Comparison of ENCODE assay signal across 8 cellular contexts in the genomic region with DNA sequence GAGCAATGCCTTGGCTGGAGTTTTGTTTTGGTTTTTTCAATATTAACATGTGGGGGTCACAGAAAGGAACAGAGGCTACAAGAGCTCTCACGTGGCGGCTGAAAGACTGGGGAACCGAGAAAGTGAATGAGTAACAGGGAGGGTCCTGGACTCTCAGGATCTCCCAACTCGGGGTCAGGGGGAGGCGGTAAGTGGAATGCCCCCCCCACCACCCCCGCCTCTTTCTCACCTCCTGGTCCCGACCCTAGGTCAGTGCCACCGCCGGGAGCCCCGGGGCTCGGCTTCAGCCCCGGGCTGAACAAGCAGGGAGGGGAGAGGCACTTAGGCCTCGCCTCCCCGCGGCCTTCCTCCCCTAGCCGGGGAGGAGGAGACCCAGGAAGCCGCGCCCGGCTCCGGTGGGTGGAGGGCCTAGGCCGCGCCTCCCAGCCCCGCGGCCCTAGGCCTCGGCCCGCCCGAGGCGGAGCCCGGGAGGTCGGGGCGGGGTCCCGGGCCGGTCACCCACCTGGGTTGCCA. TPM values are rescaled to one million over a fixed set of nuclear protein-coding genes. Genes with fewer than 3 reads are reported as not detected.
DNase-seq lines count a peak whose midpoint lies in the region; ATAC-seq and TF ChIP-seq lines count a peak whose summit lies in the region.
"Not testable (repeated sequence)": the region's sequence is repeated elsewhere in the genome, so short reads cannot be mapped to it uniquely, and the experiment has no call there.

No MANE protein-coding gene starts in this region.

- TF ChIP-seq CTCF in GM12864 (IDR thresholded peaks at IDR 0.05; ENCODE audit: low read depth, low read length, missing control alignments); heart right ventricle (IDR thresholded peaks at IDR 0.05); thyroid gland (IDR thresholded peaks at IDR 0.05): not testable (repeated sequence)

- not testable (repeated sequence) for H3K9me3 ChIP-seq in heart right ventricle, thyroid gland

- intact Hi-C loops in heart right ventricle (cut with DNase I); thyroid gland (cut with DNase I): not testable (repeated sequence)

- H3K4me1 ChIP-seq in heart right ventricle: peaks cover 0 to 22% (median 5%) of the 10 kb centered on the region in 9 donors
- H3K4me1 ChIP-seq in thyroid gland: not testable (repeated sequence)

- not testable (repeated sequence) for H3K9me3 Mint-ChIP-seq in T-helper 1 cell treated with Interleukin-12 subunit alpha and Interleukin-12 subunit beta and Interleukin-4 antibody, amounts not matched to agents 30 μg/mL and 1 μg/mL, for 36 hours; activated naive CD8-positive, alpha-beta T cell treated with anti-CD3 and anti-CD28 coated beads for 36 hours

- H3K27ac Mint-ChIP-seq in T-helper 1 cell treated with Interleukin-12 subunit alpha and Interleukin-12 subunit beta and Interleukin-4 antibody, amounts not matched to agents 30 μg/mL and 1 μg/mL, for 36 hours: peak overlapping the region; percentile 88
- peak overlapping the region; percentile 91 for H3K27ac Mint-ChIP-seq in activated naive CD8-positive, alpha-beta T cell treated with anti-CD3 and anti-CD28 coated beads for 36 hours

- DNase-seq in GM12864 (ENCODE audit: low read depth): not testable (repeated sequence)
- DNase-seq in NCI-H1092 (lab: John Stamatoyannopoulos, UW) (peak; percentile 41), heart right ventricle (peak; percentile 80 to 88), pons (ENCODE audit: low spot score) (peak; percentile 39), thyroid gland (peak; percentile 88)
- peak; percentile 89 for DNase-seq in activated naive CD8-positive, alpha-beta T cell treated with anti-CD3 and anti-CD28 coated beads for 36 hours

- not testable (repeated sequence) for H3K27me3 Mint-ChIP-seq in T-helper 1 cell treated with Interleukin-12 subunit alpha and Interleukin-12 subunit beta and Interleukin-4 antibody, amounts not matched to agents 30 μg/mL and 1 μg/mL, for 36 hours (ENCODE audit: low read depth); activated naive CD8-positive, alpha-beta T cell treated with anti-CD3 and anti-CD28 coated beads for 36 hours

- ATAC-seq in HG02678 (IDR thresholded peaks at IDR 0.05; ENCODE audit: unreplicated experiment): peak; percentile 88
- peak; percentile 96 to 98 (median 98) for ATAC-seq in heart right ventricle

- H3K36me3 ChIP-seq in heart right ventricle, thyroid gland: not testable (repeated sequence)

- 1% methylated on average over 16 to 22 of the region's 33 CpGs for WGBS in heart right ventricle, 2 donors
- WGBS in thyroid gland, 2 donors: 0% methylated on average over 6 to 7 of the region's 33 CpGs

- TF ChIP-seq POLR2A in thyroid gland (IDR thresholded peaks at IDR 0.05): not testable (repeated sequence)

- H3K4me3 ChIP-seq in GM12864 (ENCODE audit: low read depth, low read length) (peak overlapping the region; percentile 84), heart right ventricle (peak overlapping the region; percentile 53 to 88 (median 76)), thyroid gland (replicated peaks in 1 of 3) (peak overlapping the region in 2 of 3 donors; percentile 46 to 80)

- H3K4me1 Mint-ChIP-seq in T-helper 1 cell treated with Interleukin-12 subunit alpha and Interleukin-12 subunit beta and Interleukin-4 antibody, amounts not matched to agents 30 μg/mL and 1 μg/mL, for 36 hours (ENCODE audit: low read depth): peaks cover 17% of the 10 kb centered on the region
- peaks cover 17% of the 10 kb centered on the region for H3K4me1 Mint-ChIP-seq in activated naive CD8-positive, alpha-beta T cell treated with anti-CD3 and anti-CD28 coated beads for 36 hours

- H3K27ac ChIP-seq in heart right ventricle: peak overlapping the region; percentile 90 to 98 (median 96)
- peak overlapping the region; percentile 77 to 96 (median 84) for H3K27ac ChIP-seq in thyroid gland

- not testable (repeated sequence) for H3K27me3 ChIP-seq in heart right ventricle, thyroid gland

- H3K36me3 Mint-ChIP-seq in T-helper 1 cell treated with Interleukin-12 subunit alpha and Interleukin-12 subunit beta and Interleukin-4 antibody, amounts not matched to agents 30 μg/mL and 1 μg/mL, for 36 hours (ENCODE audit: low read depth); activated naive CD8-positive, alpha-beta T cell treated with anti-CD3 and anti-CD28 coated beads for 36 hours: not testable (repeated sequence)

- H3K4me3 Mint-ChIP-seq in T-helper 1 cell treated with Interleukin-12 subunit alpha and Interleukin-12 subunit beta and Interleukin-4 antibody, amounts not matched to agents 30 μg/mL and 1 μg/mL, for 36 hours: peak overlapping the region; percentile 96
- peak overlapping the region; percentile 96 for H3K4me3 Mint-ChIP-seq in activated naive CD8-positive, alpha-beta T cell treated with anti-CD3 and anti-CD28 coated beads for 36 hours

RNA-seq across cellular contexts. Expression of gene CD2BP2, which starts 20.6 kb away (rescaled TPM):
- 10 to 100 TPM; 60.7 to 66.8 TPM for total RNA-seq in activated naive CD8-positive, alpha-beta T cell treated with anti-CD3 and anti-CD28 coated beads for 36 hours
- 10 to 100 TPM; 34.9 to 48.8 (median 38.8) TPM for total RNA-seq in heart right ventricle
- 10 to 100 TPM; 19.9 to 47.7 TPM for polyA plus RNA-seq in heart right ventricle
- 10 to 100 TPM; 39.1 to 68.5 (median 56.1) TPM for total RNA-seq in thyroid gland

RNA-seq across cellular contexts. Expression of gene TBC1D10B, which starts 35.8 kb away (rescaled TPM):
- total RNA-seq in activated naive CD8-positive, alpha-beta T cell treated with anti-CD3 and anti-CD28 coated beads for 36 hours: 10 to 100 TPM; 43.2 to 45.7 TPM
- 10 to 100 TPM; 18.0 to 27.7 (median 22.2) TPM for total RNA-seq in heart right ventricle
- polyA plus RNA-seq in heart right ventricle: 10 to 100 TPM; 25.1 to 30.0 TPM
- total RNA-seq in thyroid gland: 10 to 100 TPM; 26.6 to 38.1 (median 33.5) TPM

RNA-seq across cellular contexts. Expression of gene MYL11, which starts 40.1 kb away (rescaled TPM):
- 1 to 10 TPM; 1.2 to 1.5 TPM for total RNA-seq in activated naive CD8-positive, alpha-beta T cell treated with anti-CD3 and anti-CD28 coated beads for 36 hours
- total RNA-seq in heart right ventricle: not detected
- 1 to 10 TPM in 1 of 2 donors, under 1 TPM in 1; 0.41 to 3.7 TPM for polyA plus RNA-seq in heart right ventricle
- total RNA-seq in thyroid gland: not detected

RNA-seq across cellular contexts. Expression of gene SEPTIN1, which starts 47.8 kb away (rescaled TPM):
- total RNA-seq in activated naive CD8-positive, alpha-beta T cell treated with anti-CD3 and anti-CD28 coated beads for 36 hours: 100 to 1,000 TPM; 162 to 163 TPM
- total RNA-seq in heart right ventricle: 1 to 10 TPM in 9 of 10 donors, under 1 TPM in 1; 0.97 to 6.8 (median 1.4) TPM
- polyA plus RNA-seq in heart right ventricle: 1 to 10 TPM in 1 of 2 donors, under 1 TPM in 1; 0.78 to 3.4 TPM
- 1 to 10 TPM in 3 of 4 donors, under 1 TPM in 1; 0.56 to 3.4 (median 1.4) TPM for total RNA-seq in thyroid gland
